13 cellular contexts compared by ENCODE assay signal in genomic region chr1:198174297-198174696, GRCh38. TPM values are rescaled to one million over a fixed set of nuclear protein-coding genes. Genes with fewer than 3 reads are reported as not detected.
DNase-seq lines count a peak whose midpoint lies in the region; ATAC-seq and TF ChIP-seq lines count a peak whose summit lies in the region.
"Had no signal": no experiment of that assay in that cellular context is flagged by ENCODE, and none has a peak within 500 bp of the region (broad histone marks: within the 10 kb centered on the region; RNA-seq: fewer than 3 reads in every experiment).

No MANE protein-coding gene starts in this region.

- H3K4me1 ChIP-seq in spleen (peaks cover 9 to 100% (median 80%) of the 10 kb centered on the region in 6 donors), heart right ventricle (peaks cover 7 to 100% (median 91%) of the 10 kb centered on the region in 9 donors)
- H3K4me1 ChIP-seq: prostate gland had no signal

- 16 to 34% (median 23%) methylated on average over 5 of the region's 5 CpGs for WGBS in spleen, 5 donors
- WGBS in heart right ventricle, 2 donors, result 57 to 64% methylated on average over 5 of the region's 5 CpGs

- TF ChIP-seq CTCF in spleen (IDR thresholded peaks at IDR 0.05 in 8 of 11, conservative IDR thresholded peaks at IDR 0.05 in 3 of 11), result no peak
- no peak for TF ChIP-seq CTCF in heart right ventricle (IDR thresholded peaks at IDR 0.05)

- CTCF ChIA-PET in activated CD4-positive, alpha-beta T cell treated with anti-CD3 and anti-CD28 coated beads, Interleukin-2, amount 10 ng/mL, durations not matched to agents 7 days and 5 days (lab: Charles Lee), result interaction anchor here (1.2 to 3.2 kb wide), 5 partner anchors 9 to 228 kb away, joined by 4 to 12 read pairs (median 5); no protein-coding TSS in a partner anchor
- CTCF ChIA-PET in activated CD4-positive, alpha-beta memory T cell treated with anti-CD3 and anti-CD28 coated beads, Interleukin-2, amount 10 ng/mL, durations not matched to agents 7 days and 5 days (lab: Charles Lee), result interaction anchor here (1.1 to 1.5 kb wide), 2 partner anchors 9 to 18 kb away, joined by 4 to 7 read pairs; partner anchors contain the start of gene NEK7

- TF ChIP-seq POLR2A in spleen (IDR thresholded peaks at IDR 0.05), result no peak

- H3K27ac ChIP-seq in spleen (peak overlapping the region in 6 of 8 donors; percentile 6 to 62 (median 46)), heart right ventricle (peak overlapping the region in 1 of 10 donors; percentile 31)
- H3K27ac ChIP-seq: body of pancreas, prostate gland, SK-N-MC had no signal

- H3K4me1 Mint-ChIP-seq in activated CD4-positive, alpha-beta T cell treated with anti-CD3 and anti-CD28 coated beads, Interleukin-2, amount 10 ng/mL, durations not matched to agents 7 days and 5 days, result peaks cover 86% of the 10 kb centered on the region
- H3K4me1 Mint-ChIP-seq in activated CD4-positive, alpha-beta memory T cell treated with anti-CD3 and anti-CD28 coated beads, Interleukin-2, amount 10 ng/mL, durations not matched to agents 7 days and 5 days, result peaks cover 79% of the 10 kb centered on the region

- intact Hi-C loops in spleen (cut with DNase I; ENCODE audit: low total_unique reads), result no loop called here
- intact Hi-C loops in heart right ventricle (cut with DNase I), result no loop called here

- no peak for DNase-seq in activated CD4-positive, alpha-beta T cell treated with anti-CD3 and anti-CD28 coated beads, Interleukin-2, amount 10 ng/mL, durations not matched to agents 7 days and 5 days
- DNase-seq in activated CD4-positive, alpha-beta T cell treated with anti-CD3 and anti-CD28 coated beads, Interleukin-2, amount 50 U/mL, for 1 hour, result no peak
- DNase-seq in activated CD4-positive, alpha-beta memory T cell treated with anti-CD3 and anti-CD28 coated beads, Interleukin-2, amount 10 ng/mL, durations not matched to agents 7 days and 5 days, result no peak
- DNase-seq in spleen (no peak), iPS-NIHi7 (ENCODE audit: extremely low spot score) (no peak), heart right ventricle (no peak)
- DNase-seq: body of pancreas, heart left ventricle, NCI-H1048 had no signal

- H3K9me3 Mint-ChIP-seq in activated CD4-positive, alpha-beta T cell treated with anti-CD3 and anti-CD28 coated beads, Interleukin-2, amount 10 ng/mL, durations not matched to agents 7 days and 5 days, result peaks cover 5% of the 10 kb centered on the region
- no peaks in the 10 kb centered on the region for H3K9me3 Mint-ChIP-seq in activated CD4-positive, alpha-beta memory T cell treated with anti-CD3 and anti-CD28 coated beads, Interleukin-2, amount 10 ng/mL, durations not matched to agents 7 days and 5 days

- no peak overlapping the region for H3K4me3 ChIP-seq in spleen
- H3K4me3 ChIP-seq in heart right ventricle, result no peak overlapping the region
- H3K4me3 ChIP-seq: body of pancreas, heart left ventricle, prostate gland, SK-N-MC had no signal

- no peaks in the 10 kb centered on the region for H3K27me3 Mint-ChIP-seq in activated CD4-positive, alpha-beta T cell treated with anti-CD3 and anti-CD28 coated beads, Interleukin-2, amount 10 ng/mL, durations not matched to agents 7 days and 5 days
- H3K27me3 Mint-ChIP-seq in activated CD4-positive, alpha-beta memory T cell treated with anti-CD3 and anti-CD28 coated beads, Interleukin-2, amount 10 ng/mL, durations not matched to agents 7 days and 5 days, result no peaks in the 10 kb centered on the region

- H3K36me3 ChIP-seq in spleen, result no peaks in the 10 kb centered on the region
- no peaks in the 10 kb centered on the region for H3K36me3 ChIP-seq in heart right ventricle
- H3K36me3 ChIP-seq: heart left ventricle, prostate gland had no signal

- POLR2A ChIA-PET in activated CD4-positive, alpha-beta T cell treated with anti-CD3 and anti-CD28 coated beads, Interleukin-2, amount 10 ng/mL, durations not matched to agents 7 days and 5 days (lab: Charles Lee), result no interaction called here
- POLR2A ChIA-PET in activated CD4-positive, alpha-beta memory T cell treated with anti-CD3 and anti-CD28 coated beads, Interleukin-2, amount 10 ng/mL, durations not matched to agents 7 days and 5 days (lab: Charles Lee), result interaction anchor here (1.3 to 2.5 kb wide), 2 partner anchors 11 to 16 kb away, joined by 4 to 24 read pairs; no protein-coding TSS in a partner anchor

- no peaks in the 10 kb centered on the region for H3K9me3 ChIP-seq in spleen
- no peaks in the 10 kb centered on the region for H3K9me3 ChIP-seq in heart right ventricle
- H3K9me3 ChIP-seq: body of pancreas, heart left ventricle, prostate gland had no signal

- H3K4me3 Mint-ChIP-seq in activated CD4-positive, alpha-beta T cell treated with anti-CD3 and anti-CD28 coated beads, Interleukin-2, amount 10 ng/mL, durations not matched to agents 7 days and 5 days, result peak overlapping the region; percentile 22
- peak overlapping the region; percentile 12 for H3K4me3 Mint-ChIP-seq in activated CD4-positive, alpha-beta memory T cell treated with anti-CD3 and anti-CD28 coated beads, Interleukin-2, amount 10 ng/mL, durations not matched to agents 7 days and 5 days

- no peaks in the 10 kb centered on the region for H3K27me3 ChIP-seq in spleen (replicated peaks in 1 of 7)
- no peaks in the 10 kb centered on the region for H3K27me3 ChIP-seq in heart right ventricle
- H3K27me3 ChIP-seq: body of pancreas, heart left ventricle had no signal

- ATAC-seq in HG02885 (IDR thresholded peaks at IDR 0.05; ENCODE audit: poor library complexity, unreplicated experiment), result peak; percentile 70
- ATAC-seq in heart right ventricle, result no peak
- no peak for ATAC-seq in GM18867 (IDR thresholded peaks at IDR 0.05; ENCODE audit: unreplicated experiment)
- ATAC-seq: body of pancreas, heart left ventricle had no signal

- H3K27ac Mint-ChIP-seq in activated CD4-positive, alpha-beta T cell treated with anti-CD3 and anti-CD28 coated beads, Interleukin-2, amount 10 ng/mL, durations not matched to agents 7 days and 5 days, result peak overlapping the region; percentile 81
- peak overlapping the region; percentile 70 for H3K27ac Mint-ChIP-seq in activated CD4-positive, alpha-beta memory T cell treated with anti-CD3 and anti-CD28 coated beads, Interleukin-2, amount 10 ng/mL, durations not matched to agents 7 days and 5 days

- H3K36me3 Mint-ChIP-seq in activated CD4-positive, alpha-beta T cell treated with anti-CD3 and anti-CD28 coated beads, Interleukin-2, amount 10 ng/mL, durations not matched to agents 7 days and 5 days (ENCODE audit: low read depth), result peaks cover 11% of the 10 kb centered on the region
- H3K36me3 Mint-ChIP-seq in activated CD4-positive, alpha-beta memory T cell treated with anti-CD3 and anti-CD28 coated beads, Interleukin-2, amount 10 ng/mL, durations not matched to agents 7 days and 5 days (ENCODE audit: low read depth), result peaks cover 6% of the 10 kb centered on the region

RNA-seq across cellular contexts. Expression of gene NEK7, which starts 17.5 kb away (rescaled TPM):
- 10 to 100 TPM; 49.1 to 49.3 TPM for total RNA-seq in activated CD4-positive, alpha-beta T cell treated with anti-CD3 and anti-CD28 coated beads, Interleukin-2, amount 10 ng/mL, durations not matched to agents 7 days and 5 days
- 10 to 100 TPM; 73.5 to 79.6 TPM for total RNA-seq in activated CD4-positive, alpha-beta memory T cell treated with anti-CD3 and anti-CD28 coated beads, Interleukin-2, amount 10 ng/mL, durations not matched to agents 7 days and 5 days
- 100 to 1,000 TPM in 3 of 7 donors, 10 to 100 TPM in 4; 65.7 to 120 (median 80.7) TPM for total RNA-seq in spleen
- polyA plus RNA-seq in spleen, result 10 to 100 TPM; 16.9 to 24.5 (median 17.9) TPM
- 100 to 1,000 TPM; 149 to 279 (median 219) TPM for total RNA-seq in heart right ventricle
- 10 to 100 TPM; 57.3 to 90.7 TPM for polyA plus RNA-seq in heart right ventricle
